ENCODE assay signal across 27 cellular contexts in the genomic region with DNA sequence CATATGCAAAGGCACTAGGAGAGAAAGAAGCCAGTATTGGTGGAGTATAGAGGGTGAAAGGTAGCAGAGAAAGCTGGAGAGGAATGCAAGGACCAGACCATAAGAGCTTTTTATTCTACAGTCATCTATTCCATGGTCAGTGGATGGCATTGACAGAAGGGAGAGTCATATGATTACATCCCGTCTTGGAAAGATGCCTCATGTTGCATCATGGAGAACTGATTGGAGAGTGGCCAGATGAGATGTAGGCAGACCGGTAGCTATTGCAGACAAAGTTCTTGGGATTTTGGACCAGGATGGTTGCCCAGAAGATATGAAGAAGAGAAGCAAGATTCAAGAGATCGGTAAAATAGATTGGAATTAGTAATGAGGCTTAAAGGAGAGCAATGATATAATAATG.
DNase-seq lines count a peak whose midpoint lies in the region; ATAC-seq, FAIRE-seq and TF ChIP-seq lines count a peak whose summit lies in the region.
"Had no signal": no experiment of that assay in that cellular context is flagged by ENCODE, and none has a peak within 500 bp of the region (broad histone marks: within the 10 kb centered on the region; RNA-seq: fewer than 3 reads in every experiment).

No MANE protein-coding gene starts in this region.

- CTCF ChIA-PET in PC-3 (lab: Charles Lee), result no interaction called here

- H3K4me2 ChIP-seq in GM23248 (ENCODE audit: unreplicated experiment) (no peak overlapping the region), PC-3 (ENCODE audit: low read length) (no peak overlapping the region), hepatocyte (no peak overlapping the region)
- H3K4me2 ChIP-seq: SK-N-SH had no signal

- H3F3A ChIP-seq in GM23248 (ENCODE audit: insufficient read depth) (no peaks in the 10 kb centered on the region), PC-3 (ENCODE audit: low read length, unreplicated experiment) (no peaks in the 10 kb centered on the region)

- TF ChIP-seq CTCF in PC-3 (conservative IDR thresholded peaks at IDR 0.05; ENCODE audit: low read depth, low read length), result no peak
- no peak for TF ChIP-seq CTCF in bronchial epithelial cell (IDR thresholded peaks at IDR 0.05; ENCODE audit: insufficient read depth, low read length, severe bottlenecking)
- TF ChIP-seq CTCF in foreskin fibroblast (IDR thresholded peaks at IDR 0.05; ENCODE audit: low read depth, low read length), result no peak
- TF ChIP-seq CTCF in hepatocyte (IDR thresholded peaks at IDR 0.05; ENCODE audit: poor library complexity), result no peak

- no peaks in the 10 kb centered on the region for H3K9me2 ChIP-seq in GM23248 (ENCODE audit: insufficient read depth)
- H3K9me2 ChIP-seq in PC-3 (replicated peaks; ENCODE audit: low read length), result no peaks in the 10 kb centered on the region
- no peaks in the 10 kb centered on the region for H3K9me2 ChIP-seq in hepatocyte (replicated peaks; ENCODE audit: insufficient read depth)
- H3K9me2 ChIP-seq: SK-N-SH had no signal

- H3K36me3 ChIP-seq in GM23248 (ENCODE audit: low read depth) (no peaks in the 10 kb centered on the region), PC-3 (ENCODE audit: low read depth, low read length) (no peaks in the 10 kb centered on the region), bronchial epithelial cell (ENCODE audit: control insufficient read depth, insufficient read depth, low read length) (no peaks in the 10 kb centered on the region), hepatocyte (replicated peaks; ENCODE audit: insufficient read depth, low read depth) (no peaks in the 10 kb centered on the region)
- H3K36me3 ChIP-seq: pancreas, upper lobe of left lung had no signal

- no peak for FAIRE-seq in bronchial epithelial cell (lab: Jason Lieb, UNC)
- FAIRE-seq: frontal cortex, GM18507, pancreas, TTC549 had no signal

- H3K9ac ChIP-seq in GM23248, result no peak overlapping the region
- no peak overlapping the region for H3K9ac ChIP-seq in PC-3 (ENCODE audit: low read length)
- H3K9ac ChIP-seq: SK-N-SH had no signal

- H3K27ac ChIP-seq in GM23248 (no peak overlapping the region), PC-3 (ENCODE audit: low read length) (no peak overlapping the region), hepatocyte (no peak overlapping the region)
- H3K27ac ChIP-seq: pancreas, upper lobe of left lung had no signal

- H3K79me2 ChIP-seq in GM23248 (ENCODE audit: insufficient read depth) (no peaks in the 10 kb centered on the region), PC-3 (ENCODE audit: low read length) (no peaks in the 10 kb centered on the region), hepatocyte (no peaks in the 10 kb centered on the region)

- H3K9me3 ChIP-seq in GM23248 (ENCODE audit: low read depth), result no peaks in the 10 kb centered on the region
- H3K9me3 ChIP-seq in PC-3 (ENCODE audit: low read length), result no peaks in the 10 kb centered on the region
- H3K9me3 ChIP-seq in hepatocyte (ENCODE audit: low read depth), result no peaks in the 10 kb centered on the region
- H3K9me3 ChIP-seq: pancreas, SK-N-SH, upper lobe of left lung had no signal

- H4K20me1 ChIP-seq in GM23248 (ENCODE audit: insufficient read depth), result no peaks in the 10 kb centered on the region
- no peaks in the 10 kb centered on the region for H4K20me1 ChIP-seq in PC-3 (ENCODE audit: low read length)
- H4K20me1 ChIP-seq in hepatocyte (ENCODE audit: insufficient read depth, poor library complexity, severe bottlenecking), result no peaks in the 10 kb centered on the region

- intact Hi-C loops in PC-3 (cut with micrococcal nuclease), result loop anchor here (10.0 kb wide), 1 partner anchor 380 kb away; no protein-coding TSS in a partner anchor

- H3K4me1 ChIP-seq in GM23248 (ENCODE audit: insufficient read depth) (no peaks in the 10 kb centered on the region), PC-3 (ENCODE audit: insufficient read depth, low read length) (peaks cover 19% of the 10 kb centered on the region), hepatocyte (ENCODE audit: insufficient read depth) (peaks cover 13% of the 10 kb centered on the region)
- H3K4me1 ChIP-seq: pancreas, upper lobe of left lung had no signal

- H3K4me3 ChIP-seq in GM23248 (no peak overlapping the region), PC-3 (ENCODE audit: low read length) (no peak overlapping the region), bronchial epithelial cell (ENCODE audit: low read depth, low read length) (no peak overlapping the region), foreskin fibroblast (ENCODE audit: low read depth in 1 of 2, low read length in 2 of 2) (no peak overlapping the region), hepatocyte (no peak overlapping the region)
- H3K4me3 ChIP-seq: pancreas, upper lobe of left lung had no signal

- POLR2A ChIA-PET in PC-3 (lab: Charles Lee; ENCODE audit: unreplicated experiment), result no interaction called here

- peak; percentile 21 for DNase-seq in GM23248
- peak; percentile 76 for DNase-seq in PC-3
- DNase-seq in bronchial epithelial cell (ENCODE audit: low read depth), result peak; percentile 20
- DNase-seq in foreskin fibroblast, result peak; percentile 1 to 28
- DNase-seq in OCI-M2 (lab: John Stamatoyannopoulos, UW; ENCODE audit: unreplicated experiment), result no peak
- DNase-seq in putamen (ENCODE audit: low spot score), result no peak
- DNase-seq in MV-4-11 (lab: John Stamatoyannopoulos, UW), result no peak
- no peak for DNase-seq in hepatocyte (ENCODE audit: low spot score)
- DNase-seq: activated CD4-positive, alpha-beta T cell treated with anti-CD3 and anti-CD28 coated beads for 1 hour; activated CD8-positive, alpha-beta T cell treated with anti-CD3 and anti-CD28 coated beads for 36 hours; C1 segment of cervical spinal cord; COR-L47; DND-41; HFFc6; left cardiac atrium; NCI-H1092 treated with DMSO at 0.1 percent for 48 hours; NCI-H2029; NCI-H526 treated with DMSO at 0.1 percent for 48 hours; pancreas; SK-N-SH; stimulated activated CD4-positive, alpha-beta T cell treated with anti-CD3 and anti-CD28 coated beads, Interleukin-12 subunit alpha, Interleukin-12 subunit beta, amount 100 ng/mL, for 4 hours; stimulated activated CD4-positive, alpha-beta T cell treated with anti-CD3 and anti-CD28 coated beads, Interleukin-4, amount 100 ng/mL, for 1 hour; upper lobe of left lung had no signal

- WGBS in GM23248 (ENCODE audit: low coverage in 1 of 2, low lambda C conversion rate in 2 of 2, missing lambda C conversion rate in 2 of 2), 2 experiments, result 49 to 55% methylated on average over 3 of the region's 3 CpGs
- WGBS in hepatocyte (ENCODE audit: low lambda C conversion rate, missing lambda C conversion rate), result 89% methylated on average over 3 of the region's 3 CpGs

- peak; percentile 32 for ATAC-seq in PC-3
- ATAC-seq: activated CD8-positive, alpha-beta T cell treated with anti-CD3 and anti-CD28 coated beads for 36 hours; left cardiac atrium; pancreas; stimulated activated effector memory CD8-positive, alpha-beta T cell treated with anti-CD3 and anti-CD28 coated beads, Interleukin-12 subunit alpha, Interleukin-12 subunit beta, amount 100 ng/mL, for 72 hours had no signal

- no peak overlapping the region for H2AFZ ChIP-seq in GM23248
- H2AFZ ChIP-seq in PC-3 (ENCODE audit: low read length), result no peak overlapping the region
- H2AFZ ChIP-seq in hepatocyte, result no peak overlapping the region

- no TSS peak for BruUV-seq in PC-3 (replicated peaks; lab: Mats Ljungman, UMichigan)

- H3K27me3 ChIP-seq in GM23248 (replicated peaks; ENCODE audit: insufficient read depth) (no peaks in the 10 kb centered on the region), PC-3 (ENCODE audit: low read length) (no peaks in the 10 kb centered on the region), bronchial epithelial cell (ENCODE audit: control insufficient read depth, insufficient read depth, low read length) (no peaks in the 10 kb centered on the region), hepatocyte (no peaks in the 10 kb centered on the region)
- H3K27me3 ChIP-seq: pancreas, upper lobe of left lung had no signal

- in situ Hi-C loops in GM23248 (cut with MboI), result no loop called here

Comparison
In these comparisons a context has a peak if more than half of its experiments do, and no peak if none do; other contexts are left out.
1. DNase-seq: peak in GM23248 (single experiment), PC-3 (single experiment), bronchial epithelial cell (single experiment) and foreskin fibroblast (2 of 2); none in OCI-M2 (single experiment), putamen (single experiment), MV-4-11 (single experiment) and hepatocyte (single experiment).